In the genomic region with DNA sequence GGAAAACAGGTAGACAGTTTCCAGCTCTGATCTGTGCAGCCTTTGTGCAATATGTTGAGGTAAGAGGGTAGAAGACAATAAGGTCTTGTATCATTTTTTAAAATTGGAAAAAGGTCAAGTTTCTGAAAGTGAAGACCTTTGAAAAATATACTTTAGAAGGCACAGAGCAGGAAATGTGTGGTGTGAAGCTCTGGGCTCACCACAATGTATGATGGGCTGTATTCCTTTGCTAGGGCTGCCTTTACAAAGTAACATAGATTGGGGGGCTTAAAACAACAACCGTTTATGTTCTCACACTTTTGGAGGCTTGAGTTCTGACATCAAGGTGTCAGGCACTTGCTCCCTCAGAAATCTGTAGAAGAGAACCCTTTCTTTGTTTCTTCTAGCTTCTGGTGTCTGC, we compare ENCODE assay signal across 1 cellular context.
TF ChIP-seq lines count a peak whose summit lies in the region.

No MANE protein-coding gene starts in this region.

TF ChIP-seq in HepG2, 621 proteins besides CTCF, POLR2A, EP300 and RAD21 (continued from another document):
- TF ChIP-seq, protein P1, sequence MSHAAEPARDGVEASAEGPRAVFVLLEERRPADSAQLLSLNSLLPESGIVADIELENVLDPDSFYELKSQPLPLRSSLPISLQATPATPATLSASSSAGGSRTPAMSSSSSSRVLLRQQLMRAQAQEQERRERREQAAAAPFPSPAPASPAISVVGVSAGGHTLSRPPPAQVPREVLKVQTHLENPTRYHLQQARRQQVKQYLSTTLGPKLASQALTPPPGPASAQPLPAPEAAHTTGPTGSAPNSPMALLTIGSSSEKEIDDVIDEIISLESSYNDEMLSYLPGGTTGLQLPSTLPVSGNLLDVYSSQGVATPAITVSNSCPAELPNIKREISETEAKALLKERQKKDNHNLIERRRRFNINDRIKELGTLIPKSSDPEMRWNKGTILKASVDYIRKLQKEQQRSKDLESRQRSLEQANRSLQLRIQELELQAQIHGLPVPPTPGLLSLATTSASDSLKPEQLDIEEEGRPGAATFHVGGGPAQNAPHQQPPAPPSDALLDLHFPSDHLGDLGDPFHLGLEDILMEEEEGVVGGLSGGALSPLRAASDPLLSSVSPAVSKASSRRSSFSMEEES (CRISPR knock-in tag; IDR thresholded peaks at IDR 0.05), result no peak
